In genomic region chr12:80190001-80190400, GRCh38 we compare ENCODE assay signal across 36 cellular contexts.
A peak's percentile ranks its signal among the peaks of the same experiment; 100 is the strongest.
DNase-seq lines count a peak whose midpoint lies in the region; ATAC-seq, FAIRE-seq and TF ChIP-seq lines count a peak whose summit lies in the region.
"Had no signal": no experiment of that assay in that cellular context is flagged by ENCODE, and none has a peak within 500 bp of the region (broad histone marks: within the 10 kb centered on the region; RNA-seq: fewer than 3 reads in every experiment).

No MANE protein-coding gene starts in this region.

- H3K9me3 ChIP-seq in cardiac muscle cell (ENCODE audit: low read depth): no peaks in the 10 kb centered on the region
- no peaks in the 10 kb centered on the region for H3K9me3 ChIP-seq in pancreas
- no peaks in the 10 kb centered on the region for H3K9me3 ChIP-seq in mammary epithelial cell (replicated peaks; ENCODE audit: insufficient read depth, low read length)
- H3K9me3 ChIP-seq: heart right ventricle, prostate gland, right lobe of liver, stomach, thyroid gland had no signal

- H3K4me3 Mint-ChIP-seq in natural killer cell: no peak overlapping the region
- H3K4me3 Mint-ChIP-seq: activated B cell treated with CpG ODN at 0.5 μM for 24 hours; activated CD4-positive, alpha-beta T cell treated with anti-CD3 and anti-CD28 coated beads, Interleukin-2, amount 10 ng/mL, durations not matched to agents 7 days and 5 days; activated naive CD4-positive, alpha-beta T cell treated with anti-CD3 and anti-CD28 coated beads, Interleukin-2, amount 50 U/mL, for 24 hours; CD4-positive, alpha-beta memory T cell; naive B cell had no signal

- peaks cover 2 to 6% of the 10 kb centered on the region in 2 donors for H3K27me3 Mint-ChIP-seq in natural killer cell (ENCODE audit: low read depth in 2 of 2)
- H3K27me3 Mint-ChIP-seq: activated CD4-positive, alpha-beta T cell treated with anti-CD3 and anti-CD28 coated beads, Interleukin-2, amount 10 ng/mL, durations not matched to agents 7 days and 5 days had no signal

- ATAC-seq in Right ventricle myocardium superior (ENCODE audit: poor library complexity) (no peak), natural killer cell (no peak), pancreas (no peak), HG03571 (IDR thresholded peaks at IDR 0.05; ENCODE audit: unreplicated experiment) (no peak)
- ATAC-seq: heart right ventricle, right lobe of liver had no signal

- DNase-seq in cardiac muscle cell (ENCODE audit: low read depth in 1 of 2, low spot score in 1 of 2) (peak in 1 of 2 donors; percentile 16), Right ventricle myocardium superior (no peak), amniotic epithelial cell (ENCODE audit: low read depth) (peak; percentile 64), fibroblast of villous mesenchyme (ENCODE audit: low read depth) (peak; percentile 75), natural killer cell (no peak), pancreas (no peak), mammary epithelial cell (no peak)
- DNase-seq: activated B cell treated with CpG ODN at 0.5 μM for 24 hours; activated CD4-positive, alpha-beta T cell treated with anti-CD3 and anti-CD28 coated beads, Interleukin-2, amount 10 ng/mL, durations not matched to agents 7 days and 5 days; anterior cingulate cortex; CD4-positive, alpha-beta memory T cell; cortex of kidney; effector memory CD4-positive, alpha-beta T cell; erythroblast; heart right ventricle; kidney; midbrain; MV-4-11; naive B cell; NCI-H146; NCI-H748 treated with DMSO at 0.1 percent for 48 hours; right lobe of liver; SIG-M5; stimulated activated CD4-positive, alpha-beta T cell treated with anti-CD3 and anti-CD28 coated beads, Interleukin-12 subunit alpha, Interleukin-12 subunit beta, amount 100 ng/mL, for 4 hours; stimulated activated CD4-positive, alpha-beta T cell treated with anti-CD3 and anti-CD28 coated beads, Interleukin-4, amount 100 ng/mL, for 1 hour; stomach; SW 1271; T-helper 9 cell; thyroid gland had no signal

- no TSS peak for BruUV-seq in mammary epithelial cell (replicated peaks; lab: Mats Ljungman, UMichigan)

- H3K4me2 ChIP-seq in mammary epithelial cell (ENCODE audit: insufficient read depth, low read depth, low read length): no peak overlapping the region

- dilution Hi-C loops in mammary epithelial cell (cut with HindIII; ENCODE audit: low sequenced_read_pairs): loop anchor here (25.0 kb wide), 1 partner anchor 428 kb away; no protein-coding TSS in a partner anchor

- no peaks in the 10 kb centered on the region for H3K9me3 Mint-ChIP-seq in natural killer cell
- H3K9me3 Mint-ChIP-seq: activated B cell treated with CpG ODN at 0.5 μM for 24 hours; activated CD4-positive, alpha-beta T cell treated with anti-CD3 and anti-CD28 coated beads, Interleukin-2, amount 10 ng/mL, durations not matched to agents 7 days and 5 days; activated naive CD4-positive, alpha-beta T cell treated with anti-CD3 and anti-CD28 coated beads, Interleukin-2, amount 50 U/mL, for 24 hours; CD4-positive, alpha-beta memory T cell; naive B cell had no signal

- intact Hi-C loops in Right ventricle myocardium superior (cut with DNase I): no loop called here
- intact Hi-C loops in natural killer cell (cut with micrococcal nuclease): no loop called here
- intact Hi-C loops in pancreas (cut with DNase I): no loop called here
- intact Hi-C loops in mammary epithelial cell (cut with micrococcal nuclease): loop anchor here (10.0 kb wide), 1 partner anchor 225 kb away; no protein-coding TSS in a partner anchor

- H3K4me3 ChIP-seq in cardiac muscle cell (no peak overlapping the region), fibroblast of villous mesenchyme (ENCODE audit: low read depth, low read length) (no peak overlapping the region), pancreas (no peak overlapping the region), mammary epithelial cell (replicated peaks in 1 of 3; ENCODE audit: insufficient read depth in 1 of 3, low read depth in 2 of 3, low read length in 3 of 3) (no peak overlapping the region)
- H3K4me3 ChIP-seq: heart right ventricle, prostate gland, right lobe of liver, stomach, thyroid gland had no signal

- peaks cover 0 to 2% of the 10 kb centered on the region in 2 donors for H3K4me1 Mint-ChIP-seq in natural killer cell
- H3K4me1 Mint-ChIP-seq: activated B cell treated with CpG ODN at 0.5 μM for 24 hours; CD4-positive, alpha-beta memory T cell; naive B cell had no signal

- in situ Hi-C loops in mammary epithelial cell (cut with MboI; ENCODE audit: low sequenced_read_pairs in 2 of 2): loop anchor here in 1 of 2 donors (10.0 kb wide), 1 partner anchor 85 kb away; no protein-coding TSS in a partner anchor

- CTCF ChIA-PET in mammary epithelial cell (lab: Charles Lee; ENCODE audit: low non-redundant PET): interaction anchor here (0.6 kb wide), 1 partner anchor 80 kb away, joined by 10 read pairs; no protein-coding TSS in a partner anchor

- 81 to 89% methylated on average over 4 of the region's 4 CpGs for WGBS in pancreas, 2 donors
- WGBS in mammary epithelial cell (ENCODE audit: low coverage, missing lambda C conversion rate): 96% methylated on average over 4 of the region's 4 CpGs

- TF ChIP-seq CTCF in cardiac muscle cell (IDR thresholded peaks at IDR 0.05; ENCODE audit: low read depth, low read length): no peak
- no peak for TF ChIP-seq CTCF in fibroblast of villous mesenchyme (IDR thresholded peaks at IDR 0.05; ENCODE audit: insufficient read depth, low read depth, low read length)
- no peak for TF ChIP-seq CTCF in natural killer cell (IDR thresholded peaks at IDR 0.05)
- no peak for TF ChIP-seq CTCF in pancreas (IDR thresholded peaks at IDR 0.05)
- TF ChIP-seq CTCF in mammary epithelial cell (conservative IDR thresholded peaks at IDR 0.05 in 1 of 2, IDR thresholded peaks at IDR 0.05 in 1 of 2; ENCODE audit: extremely low read depth in 1 of 2, insufficient read depth in 1 of 2, low read depth in 1 of 2, low read length in 2 of 2): no peak

- H3K27ac ChIP-seq in cardiac muscle cell: peak overlapping the region; percentile 88
- H3K27ac ChIP-seq in pancreas: no peak overlapping the region
- H3K27ac ChIP-seq in mammary epithelial cell (ENCODE audit: insufficient read depth, low read depth, low read length): no peak overlapping the region
- H3K27ac ChIP-seq: heart right ventricle, prostate gland, right lobe of liver, stomach, thyroid gland had no signal

- H3K27me3 ChIP-seq in cardiac muscle cell: no peaks in the 10 kb centered on the region
- no peaks in the 10 kb centered on the region for H3K27me3 ChIP-seq in pancreas
- H3K27me3 ChIP-seq in mammary epithelial cell (ENCODE audit: insufficient read depth, low read length): no peaks in the 10 kb centered on the region
- H3K27me3 ChIP-seq: heart right ventricle, right lobe of liver, stomach, thyroid gland had no signal

- H3K9ac ChIP-seq in mammary epithelial cell (ENCODE audit: insufficient read depth, low read length): no peak overlapping the region

- H3K27ac Mint-ChIP-seq in natural killer cell: no peak overlapping the region
- H3K27ac Mint-ChIP-seq: activated B cell treated with CpG ODN at 0.5 μM for 24 hours; activated CD4-positive, alpha-beta T cell treated with anti-CD3 and anti-CD28 coated beads, Interleukin-2, amount 10 ng/mL, durations not matched to agents 7 days and 5 days; activated naive CD4-positive, alpha-beta T cell treated with anti-CD3 and anti-CD28 coated beads, Interleukin-2, amount 50 U/mL, for 24 hours; CD4-positive, alpha-beta memory T cell; naive B cell had no signal

- peaks cover 41% of the 10 kb centered on the region for H3K4me1 ChIP-seq in cardiac muscle cell (ENCODE audit: low read depth)
- H3K4me1 ChIP-seq in pancreas: no peaks in the 10 kb centered on the region
- peaks cover 3% of the 10 kb centered on the region for H3K4me1 ChIP-seq in mammary epithelial cell (ENCODE audit: insufficient read depth, low read length)
- H3K4me1 ChIP-seq: prostate gland, right lobe of liver had no signal

- no peak for FAIRE-seq in pancreas (lab: Jason Lieb, UNC)
- FAIRE-seq: A204.1, frontal cortex, GM18507, kidney, RCC 7860 had no signal

- H4K20me1 ChIP-seq in mammary epithelial cell (ENCODE audit: insufficient read depth, low read length): no peaks in the 10 kb centered on the region

- H3K36me3 ChIP-seq in cardiac muscle cell (no peaks in the 10 kb centered on the region), pancreas (no peaks in the 10 kb centered on the region), mammary epithelial cell (ENCODE audit: insufficient read depth, low read length) (no peaks in the 10 kb centered on the region)
- H3K36me3 ChIP-seq: heart right ventricle, prostate gland, right lobe of liver, stomach, thyroid gland had no signal

- H3K79me2 ChIP-seq in mammary epithelial cell (ENCODE audit: insufficient read depth, low read length): no peaks in the 10 kb centered on the region

- no peak overlapping the region for H2AFZ ChIP-seq in mammary epithelial cell (ENCODE audit: low read depth, low read length)

- H3K36me3 Mint-ChIP-seq in natural killer cell: no peaks in the 10 kb centered on the region
- H3K36me3 Mint-ChIP-seq: activated naive CD4-positive, alpha-beta T cell treated with anti-CD3 and anti-CD28 coated beads, Interleukin-2, amount 50 U/mL, for 24 hours; CD4-positive, alpha-beta memory T cell; naive B cell had no signal

Comparison
In these comparisons a context has a peak if more than half of its experiments do, and no peak if none do; other contexts are left out.
1. DNase-seq: peak in amniotic epithelial cell (single experiment) and fibroblast of villous mesenchyme (single experiment); none in Right ventricle myocardium superior (single experiment), natural killer cell (single experiment), pancreas (0 of 6) and mammary epithelial cell (single experiment).